In genomic region chr10:28858641-28859040, GRCh38 we compare ENCODE assay signal across 27 cellular contexts.
"Had no signal": no experiment of that assay in that cellular context is flagged by ENCODE, and none has a peak within 500 bp of the region (broad histone marks: within the 10 kb centered on the region; RNA-seq: fewer than 3 reads in every experiment).

No MANE protein-coding gene starts in this region.

- H3K9ac ChIP-seq: KMS-11 had no signal

- H3K4me3 Mint-ChIP-seq: activated B cell treated with CpG ODN at 0.5 μM for 24 hours; activated CD4-positive, alpha-beta memory T cell treated with anti-CD3 and anti-CD28 coated beads, Interleukin-2, amount 10 ng/mL, durations not matched to agents 7 days and 5 days; activated naive CD4-positive, alpha-beta T cell treated with anti-CD3 and anti-CD28 coated beads for 36 hours; activated naive CD8-positive, alpha-beta T cell; activated T-helper 17 cell treated with anti-CD3 and anti-CD28 coated beads, Interleukin-2, amount 50 U/mL, for 72 hours; T-helper 1 cell treated with Interleukin-12 subunit alpha and Interleukin-12 subunit beta and Interleukin-4 antibody, amounts not matched to agents 30 μg/mL and 1 μg/mL, for 36 hours had no signal

- H3K36me3 ChIP-seq: breast epithelium had no signal

- H3K27me3 Mint-ChIP-seq: activated B cell treated with CpG ODN at 0.5 μM for 24 hours; activated CD4-positive, alpha-beta memory T cell treated with anti-CD3 and anti-CD28 coated beads, Interleukin-2, amount 10 ng/mL, durations not matched to agents 7 days and 5 days had no signal

- H3K4me1 Mint-ChIP-seq: activated B cell treated with CpG ODN at 0.5 μM for 24 hours; activated CD4-positive, alpha-beta memory T cell treated with anti-CD3 and anti-CD28 coated beads, Interleukin-2, amount 10 ng/mL, durations not matched to agents 7 days and 5 days; activated T-helper 17 cell treated with anti-CD3 and anti-CD28 coated beads, Interleukin-2, amount 50 U/mL, for 72 hours had no signal

- H3K27me3 ChIP-seq: breast epithelium had no signal

- H3K4me3 ChIP-seq: breast epithelium had no signal

- DNase-seq: activated B cell treated with CpG ODN at 0.5 μM for 24 hours; activated CD4-positive, alpha-beta memory T cell treated with anti-CD3 and anti-CD28 coated beads, Interleukin-2, amount 10 ng/mL, durations not matched to agents 7 days and 5 days; activated CD4-positive, alpha-beta T cell treated with anti-CD3 and anti-CD28 coated beads for 1 hour; activated CD4-positive, alpha-beta T cell treated with anti-CD3 and anti-CD28 coated beads, Interleukin-2, amount 50 U/mL, for 1 hour; activated gamma-delta T cell; activated naive CD4-positive, alpha-beta T cell treated with anti-CD3 and anti-CD28 coated beads for 36 hours; activated T-cell treated with anti-CD3 and anti-CD28 coated beads for 4 hours; activated T-cell treated with anti-CD3 and anti-CD28 coated beads, Interleukin-2, amount 50 U/mL, for 48 hours; caudate nucleus; NCI-H1092; NCI-H1417; NCI-H1930; NCI-H2107; NCI-H2171 treated with DMSO at 0.1 percent for 48 hours; NCI-H226; NCI-H526; NCI-H774; NK-92 treated with Interleukin-12 subunit alpha and Interleukin-12 subunit beta, amount 100 ng/mL, for 24 hours; OCI-M1; RPMI8226 had no signal

- H3K4me1 ChIP-seq: breast epithelium had no signal

- H3K27ac ChIP-seq: breast epithelium, KMS-11 had no signal

- H3K4me2 ChIP-seq: KMS-11 had no signal

- H3K27ac Mint-ChIP-seq: activated B cell treated with CpG ODN at 0.5 μM for 24 hours; activated CD4-positive, alpha-beta memory T cell treated with anti-CD3 and anti-CD28 coated beads, Interleukin-2, amount 10 ng/mL, durations not matched to agents 7 days and 5 days; activated naive CD4-positive, alpha-beta T cell treated with anti-CD3 and anti-CD28 coated beads for 36 hours; activated naive CD8-positive, alpha-beta T cell; activated T-helper 17 cell treated with anti-CD3 and anti-CD28 coated beads, Interleukin-2, amount 50 U/mL, for 72 hours; T-helper 1 cell treated with Interleukin-12 subunit alpha and Interleukin-12 subunit beta and Interleukin-4 antibody, amounts not matched to agents 30 μg/mL and 1 μg/mL, for 36 hours had no signal

- ATAC-seq: activated T-helper 17 cell treated with anti-CD3 and anti-CD28 coated beads, Interleukin-2, amount 50 U/mL, for 72 hours; Panc1; Right ventricle myocardium inferior had no signal

- H3K36me3 Mint-ChIP-seq: activated naive CD8-positive, alpha-beta T cell had no signal

- H3K9me3 Mint-ChIP-seq: activated B cell treated with CpG ODN at 0.5 μM for 24 hours; activated naive CD4-positive, alpha-beta T cell treated with anti-CD3 and anti-CD28 coated beads for 36 hours; activated T-helper 17 cell treated with anti-CD3 and anti-CD28 coated beads, Interleukin-2, amount 50 U/mL, for 72 hours had no signal

- H3K9me3 ChIP-seq: breast epithelium had no signal
